In the genomic region with DNA sequence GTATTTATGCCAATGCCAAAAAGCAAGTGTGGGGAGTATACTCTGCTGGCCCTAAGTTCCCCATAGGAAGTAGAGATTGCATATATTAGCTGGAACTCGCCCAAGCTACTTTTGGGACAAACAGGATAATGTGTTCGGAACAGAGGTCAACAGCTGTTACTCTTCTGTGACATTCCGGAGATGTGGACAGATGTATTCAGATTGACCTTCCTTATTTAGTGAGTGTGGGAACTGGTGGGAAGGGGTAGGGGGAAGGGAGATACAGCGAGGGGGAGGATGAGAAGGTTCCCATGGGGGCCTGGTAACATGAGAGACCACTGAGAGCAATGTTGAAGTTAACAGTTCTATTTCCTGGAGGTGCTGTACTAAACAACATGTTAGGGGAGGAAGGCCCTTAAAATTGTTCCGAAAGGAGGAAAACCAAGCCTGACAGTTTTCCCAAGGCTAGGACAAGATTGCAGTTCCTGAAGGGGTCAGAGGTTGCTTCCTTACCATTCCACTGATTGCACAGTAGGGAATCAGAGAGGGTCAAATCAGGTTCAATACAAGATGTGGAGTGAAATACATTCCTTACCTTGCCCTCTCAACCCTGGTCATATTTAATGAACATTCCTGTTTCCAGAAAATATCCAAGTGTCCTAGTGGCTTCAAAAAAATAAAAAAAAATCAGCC, we compare ENCODE assay signal across 17 cellular contexts. TPM values are rescaled to one million over a fixed set of nuclear protein-coding genes. Genes with fewer than 3 reads are reported as not detected.
DNase-seq lines count a peak whose midpoint lies in the region; ATAC-seq and TF ChIP-seq lines count a peak whose summit lies in the region.
"Had no signal": no experiment of that assay in that cellular context is flagged by ENCODE, and none has a peak within 500 bp of the region (broad histone marks: within the 10 kb centered on the region; RNA-seq: fewer than 3 reads in every experiment).

No MANE protein-coding gene starts in this region.

- DNase-seq in dermis microvascular lymphatic vessel endothelial cell (ENCODE audit: low read depth in 2 of 2), result peak; percentile 90 to 95
- DNase-seq in right cardiac atrium, result no peak
- DNase-seq in neural progenitor cell (ENCODE audit: low spot score), result no peak
- no peak for DNase-seq in stimulated activated naive CD8-positive, alpha-beta T cell treated with anti-CD3 and anti-CD28 coated beads, Interleukin-15, Interleukin-2, amounts not matched to agents 100 U/mL and 50 U/mL, for 24 hours
- no peak for DNase-seq in immature natural killer cell
- DNase-seq in NCI-H187 (lab: John Stamatoyannopoulos, UW), result no peak
- DNase-seq: activated CD8-positive, alpha-beta memory T cell treated with anti-CD3 and anti-CD28 coated beads, Interleukin-2, amount 10 ng/mL, durations not matched to agents 7 days and 5 days; effector CD4-positive, alpha-beta T cell; natural killer cell; NCI-H2081; NCI-H524; stimulated activated CD4-positive, alpha-beta T cell treated with anti-CD3 and anti-CD28 coated beads, Interleukin-2, amount 100 ng/mL, for 48 hours; substantia nigra had no signal

- no peaks in the 10 kb centered on the region for H3K27me3 ChIP-seq in right cardiac atrium (ENCODE audit: control insufficient read depth, insufficient read depth)
- no peaks in the 10 kb centered on the region for H3K27me3 ChIP-seq in neural progenitor cell

- H3K79me2 ChIP-seq in neural progenitor cell (ENCODE audit: low read depth), result no peaks in the 10 kb centered on the region

- no peaks in the 10 kb centered on the region for H3K36me3 ChIP-seq in neural progenitor cell

- H3K4me3 ChIP-seq in right cardiac atrium (ENCODE audit: low read length), result no peak overlapping the region
- H3K4me3 ChIP-seq in neural progenitor cell, result no peak overlapping the region
- H3K4me3 ChIP-seq: GM12878 had no signal

- no peaks in the 10 kb centered on the region for H3K27me3 Mint-ChIP-seq in neural progenitor cell (ENCODE audit: insufficient read depth, low read depth)
- peaks cover 8 to 28% (median 15%) of the 10 kb centered on the region in 3 donors for H3K27me3 Mint-ChIP-seq in immature natural killer cell (ENCODE audit: low read depth in 3 of 3)
- H3K27me3 Mint-ChIP-seq: activated CD8-positive, alpha-beta memory T cell treated with anti-CD3 and anti-CD28 coated beads, Interleukin-2, amount 10 ng/mL, durations not matched to agents 7 days and 5 days had no signal

- no peaks in the 10 kb centered on the region for H3K9me3 Mint-ChIP-seq in neural progenitor cell
- H3K9me3 Mint-ChIP-seq in immature natural killer cell, result peaks cover 0 to 3% (median 0%) of the 10 kb centered on the region in 6 donors
- H3K9me3 Mint-ChIP-seq: activated T-helper 2 cell treated with anti-CD3 and anti-CD28 coated beads, Interferon-gamma antibody, Interleukin-2, Interleukin-4, amounts not matched to agents 10 μg/mL and 5 μg/mL and 100 μg/mL, durations not matched to agents 14 hours and 24 hours and 36 hours; natural killer cell had no signal

- H3K27ac Mint-ChIP-seq in neural progenitor cell, result peak overlapping the region; percentile 61
- no peak overlapping the region for H3K27ac Mint-ChIP-seq in immature natural killer cell
- H3K27ac Mint-ChIP-seq: activated CD8-positive, alpha-beta memory T cell treated with anti-CD3 and anti-CD28 coated beads, Interleukin-2, amount 10 ng/mL, durations not matched to agents 7 days and 5 days; activated T-helper 2 cell treated with anti-CD3 and anti-CD28 coated beads, Interferon-gamma antibody, Interleukin-2, Interleukin-4, amounts not matched to agents 10 μg/mL and 5 μg/mL and 100 μg/mL, durations not matched to agents 14 hours and 24 hours and 36 hours; natural killer cell had no signal

- H4K20me1 ChIP-seq in neural progenitor cell (ENCODE audit: low read depth), result no peaks in the 10 kb centered on the region

- TF ChIP-seq POLR2A in GM18505 (IDR thresholded peaks at IDR 0.05; ENCODE audit: borderline replicate concordance, extremely low read depth, insufficient read depth, insufficient read length), result no peak

- H3K4me1 ChIP-seq in right cardiac atrium (ENCODE audit: control insufficient read depth, insufficient read depth, low read length) (peaks cover 10% of the 10 kb centered on the region), neural progenitor cell (peaks cover 7% of the 10 kb centered on the region)

- H3K4me2 ChIP-seq in neural progenitor cell, result no peak overlapping the region

- H3K9me3 ChIP-seq in right cardiac atrium (ENCODE audit: control insufficient read depth, low read length), result no peaks in the 10 kb centered on the region
- no peaks in the 10 kb centered on the region for H3K9me3 ChIP-seq in neural progenitor cell (ENCODE audit: low read depth)

- no peaks in the 10 kb centered on the region for H3K36me3 Mint-ChIP-seq in neural progenitor cell
- peaks cover 0 to 2% (median 0%) of the 10 kb centered on the region in 3 donors for H3K36me3 Mint-ChIP-seq in immature natural killer cell
- H3K36me3 Mint-ChIP-seq: activated CD8-positive, alpha-beta memory T cell treated with anti-CD3 and anti-CD28 coated beads, Interleukin-2, amount 10 ng/mL, durations not matched to agents 7 days and 5 days; natural killer cell had no signal

- no peak overlapping the region for H2AFZ ChIP-seq in neural progenitor cell (replicated peaks)

- ATAC-seq in right cardiac atrium, result peak; percentile 66 to 72
- no peak for ATAC-seq in stimulated activated naive CD8-positive, alpha-beta T cell treated with anti-CD3 and anti-CD28 coated beads, Interleukin-15, Interleukin-2, amounts not matched to agents 100 U/mL and 50 U/mL, for 24 hours
- no peak for ATAC-seq in GM18505 (IDR thresholded peaks at IDR 0.05; ENCODE audit: unreplicated experiment)
- ATAC-seq: activated CD8-positive, alpha-beta memory T cell treated with anti-CD3 and anti-CD28 coated beads, Interleukin-2, amount 10 ng/mL, durations not matched to agents 7 days and 5 days; GM12878; natural killer cell had no signal

- intact Hi-C loops in right cardiac atrium (cut with DNase I), result no loop called here

- H3F3A ChIP-seq in neural progenitor cell (ENCODE audit: low read depth), result no peaks in the 10 kb centered on the region

- 35% methylated on average over 5 of the region's 5 CpGs for WGBS in right cardiac atrium

- no peak overlapping the region for H3K4me3 Mint-ChIP-seq in neural progenitor cell
- no peak overlapping the region for H3K4me3 Mint-ChIP-seq in immature natural killer cell
- H3K4me3 Mint-ChIP-seq: activated CD8-positive, alpha-beta memory T cell treated with anti-CD3 and anti-CD28 coated beads, Interleukin-2, amount 10 ng/mL, durations not matched to agents 7 days and 5 days; natural killer cell had no signal

- peak overlapping the region; percentile 56 for H3K27ac ChIP-seq in right cardiac atrium (ENCODE audit: low read length)
- no peak overlapping the region for H3K27ac ChIP-seq in neural progenitor cell

- no peak for TF ChIP-seq CTCF in neural progenitor cell (IDR thresholded peaks at IDR 0.05)

- H3K4me1 Mint-ChIP-seq in neural progenitor cell (peaks cover 61% of the 10 kb centered on the region), immature natural killer cell (peaks cover 23 to 31% of the 10 kb centered on the region in 2 donors)

- no peak overlapping the region for H3K9ac ChIP-seq in neural progenitor cell

RNA-seq across cellular contexts. Expression of a gene that starts 14.3 kb away (rescaled TPM):
- under 0.01 TPM in 2 replicates for total RNA-seq in dermis microvascular lymphatic vessel endothelial cell
- 1 to 10 TPM in 2 of 4 donors, under 1 TPM in 2; 0.64 to 1.5 (median 0.89) TPM for total RNA-seq in right cardiac atrium
- polyA plus RNA-seq in right cardiac atrium, result 0.14 TPM
- not detected in 2 replicates for total RNA-seq in neural progenitor cell (ENCODE audit: low replicate concordance)
- under 1 TPM; 0.04 to 0.37 (median 0.13) TPM for polyA plus RNA-seq in immature natural killer cell
- total RNA-seq: G401 had no signal

Comparison
In these comparisons a context has a peak if more than half of its experiments do, and no peak if none do; other contexts are left out.
1. DNase-seq: peak in dermis microvascular lymphatic vessel endothelial cell (2 of 2); none in right cardiac atrium (0 of 3), neural progenitor cell (single experiment), stimulated activated naive CD8-positive, alpha-beta T cell treated with anti-CD3 and anti-CD28 coated beads, Interleukin-15, Interleukin-2, amounts not matched to agents 100 U/mL and 50 U/mL, for 24 hours (single experiment), immature natural killer cell (0 of 3) and NCI-H187 (0 of 2).
2. ATAC-seq: peak in right cardiac atrium (2 of 2); none in stimulated activated naive CD8-positive, alpha-beta T cell treated with anti-CD3 and anti-CD28 coated beads, Interleukin-15, Interleukin-2, amounts not matched to agents 100 U/mL and 50 U/mL, for 24 hours (single experiment) and GM18505 (single experiment).